ENCODE assay signal across 14 cellular contexts in genomic region chr4:153067376-153067775, GRCh38.
DNase-seq lines count a peak whose midpoint lies in the region; TF ChIP-seq lines count a peak whose summit lies in the region.
"Had no signal": no experiment of that assay in that cellular context is flagged by ENCODE, and none has a peak within 500 bp of the region (broad histone marks: within the 10 kb centered on the region; RNA-seq: fewer than 3 reads in every experiment).

No MANE protein-coding gene starts in this region.

- intact Hi-C loops in colonic mucosa (cut with DNase I), result no loop called here
- intact Hi-C loops in left ventricle myocardium inferior (cut with micrococcal nuclease), result no loop called here
- intact Hi-C loops in CD14-positive monocyte (cut with micrococcal nuclease), result no loop called here

- H3K4me1 ChIP-seq in colonic mucosa (peaks cover 4% of the 10 kb centered on the region), left ventricle myocardium inferior (no peaks in the 10 kb centered on the region)

- peaks cover 2% of the 10 kb centered on the region for H3K27me3 Mint-ChIP-seq in nephron progenitor cell (ENCODE audit: low read depth, poor library complexity)
- H3K27me3 Mint-ChIP-seq in CD14-positive monocyte (ENCODE audit: low read depth in 3 of 3), result peaks cover 0 to 3% (median 1%) of the 10 kb centered on the region in 3 donors
- peaks cover 3% of the 10 kb centered on the region for H3K27me3 Mint-ChIP-seq in endothelial cell (ENCODE audit: unreplicated experiment)
- H3K27me3 Mint-ChIP-seq: activated CD4-positive, alpha-beta memory T cell treated with anti-CD3 and anti-CD28 coated beads for 36 hours had no signal

- peak; percentile 62 for DNase-seq in EH (ENCODE audit: low read depth)
- DNase-seq in M059J (ENCODE audit: low read depth), result peak; percentile 70
- peak; percentile 47 for DNase-seq in colonic mucosa
- no peak for DNase-seq in nephron progenitor cell
- DNase-seq in activated CD8-positive, alpha-beta memory T cell treated with anti-CD3 and anti-CD28 coated beads for 24 hours, result no peak
- DNase-seq in left ventricle myocardium inferior, result no peak
- DNase-seq in CD14-positive monocyte (ENCODE audit: low spot score), result no peak
- no peak for DNase-seq in endothelial cell (ENCODE audit: low spot score)
- DNase-seq: activated CD4-positive, alpha-beta memory T cell treated with anti-CD3 and anti-CD28 coated beads for 36 hours; COR-L47; MM.1S; NCI-H446 had no signal

- H3K36me3 Mint-ChIP-seq in nephron progenitor cell (ENCODE audit: low read depth) (no peaks in the 10 kb centered on the region), CD14-positive monocyte (no peaks in the 10 kb centered on the region), endothelial cell (ENCODE audit: low read depth, unreplicated experiment) (no peaks in the 10 kb centered on the region)
- H3K36me3 Mint-ChIP-seq: activated CD4-positive, alpha-beta memory T cell treated with anti-CD3 and anti-CD28 coated beads for 36 hours had no signal

- peak overlapping the region; percentile 87 for H3K27ac Mint-ChIP-seq in nephron progenitor cell
- no peak overlapping the region for H3K27ac Mint-ChIP-seq in CD14-positive monocyte
- no peak overlapping the region for H3K27ac Mint-ChIP-seq in endothelial cell (ENCODE audit: unreplicated experiment)
- H3K27ac Mint-ChIP-seq: activated CD4-positive, alpha-beta memory T cell treated with anti-CD3 and anti-CD28 coated beads for 36 hours had no signal

- H3K4me3 ChIP-seq in colonic mucosa (no peak overlapping the region), left ventricle myocardium inferior (no peak overlapping the region)
- H3K4me3 ChIP-seq: lung had no signal

- H3K36me3 ChIP-seq in colonic mucosa, result no peaks in the 10 kb centered on the region
- H3K36me3 ChIP-seq in left ventricle myocardium inferior, result no peaks in the 10 kb centered on the region

- no peak overlapping the region for H3K9ac ChIP-seq in colonic mucosa (ENCODE audit: low read depth in 2 of 2, low read length in 2 of 2)

- no peak overlapping the region for H3K27ac ChIP-seq in colonic mucosa
- no peak overlapping the region for H3K27ac ChIP-seq in left ventricle myocardium inferior (replicated peaks)
- H3K27ac ChIP-seq: epithelial cell of prostate had no signal

- no peaks in the 10 kb centered on the region for H3K9me3 ChIP-seq in colonic mucosa
- H3K9me3 ChIP-seq in left ventricle myocardium inferior (replicated peaks), result no peaks in the 10 kb centered on the region

- H3K27me3 ChIP-seq in colonic mucosa, result no peaks in the 10 kb centered on the region
- no peaks in the 10 kb centered on the region for H3K27me3 ChIP-seq in left ventricle myocardium inferior (ENCODE audit: low read depth)

- no peaks in the 10 kb centered on the region for H3K9me3 Mint-ChIP-seq in nephron progenitor cell
- peaks cover 0 to 3% (median 0%) of the 10 kb centered on the region in 7 donors for H3K9me3 Mint-ChIP-seq in CD14-positive monocyte
- H3K9me3 Mint-ChIP-seq in endothelial cell (ENCODE audit: unreplicated experiment), result no peaks in the 10 kb centered on the region

- H3K4me3 Mint-ChIP-seq in nephron progenitor cell, result no peak overlapping the region
- no peak overlapping the region for H3K4me3 Mint-ChIP-seq in CD14-positive monocyte
- H3K4me3 Mint-ChIP-seq in endothelial cell (ENCODE audit: unreplicated experiment), result no peak overlapping the region
- H3K4me3 Mint-ChIP-seq: activated CD4-positive, alpha-beta memory T cell treated with anti-CD3 and anti-CD28 coated beads for 36 hours had no signal

- TF ChIP-seq CTCF in colonic mucosa (IDR thresholded peaks at IDR 0.05), result no peak
- TF ChIP-seq CTCF in nephron progenitor cell (IDR thresholded peaks at IDR 0.05), result no peak
- no peak for TF ChIP-seq CTCF in left ventricle myocardium inferior (IDR thresholded peaks at IDR 0.05; ENCODE audit: borderline replicate concordance)
- TF ChIP-seq CTCF in CD14-positive monocyte (IDR thresholded peaks at IDR 0.05), result no peak
- TF ChIP-seq CTCF in endothelial cell (IDR thresholded peaks at IDR 0.05; ENCODE audit: unreplicated experiment), result no peak

- H3K4me1 Mint-ChIP-seq in nephron progenitor cell (peaks cover 41% of the 10 kb centered on the region), CD14-positive monocyte (no peaks in the 10 kb centered on the region), endothelial cell (ENCODE audit: unreplicated experiment) (peaks cover 10% of the 10 kb centered on the region)

Comparison
In these comparisons a context has a peak if more than half of its experiments do, and no peak if none do; other contexts are left out.
1. DNase-seq: peak in EH (single experiment), M059J (single experiment) and colonic mucosa (single experiment); none in nephron progenitor cell (single experiment), activated CD8-positive, alpha-beta memory T cell treated with anti-CD3 and anti-CD28 coated beads for 24 hours (single experiment), left ventricle myocardium inferior (single experiment), CD14-positive monocyte (single experiment) and endothelial cell (single experiment).